ENCODE assay signal across 9 cellular contexts in genomic region chr9:83199240-83199639, GRCh38.
DNase-seq lines count a peak whose midpoint lies in the region; ATAC-seq and TF ChIP-seq lines count a peak whose summit lies in the region.
"Had no signal": no experiment of that assay in that cellular context is flagged by ENCODE, and none has a peak within 500 bp of the region (broad histone marks: within the 10 kb centered on the region; RNA-seq: fewer than 3 reads in every experiment).

No MANE protein-coding gene starts in this region.

- no peaks in the 10 kb centered on the region for H3K36me3 Mint-ChIP-seq in activated T-cell treated with anti-CD3 and anti-CD28 coated beads, Interleukin-2, amount 50 U/mL, for 4 hours (ENCODE audit: insufficient read depth)
- H3K36me3 Mint-ChIP-seq: memory B cell had no signal

- H3K27me3 Mint-ChIP-seq in activated T-cell treated with anti-CD3 and anti-CD28 coated beads, Interleukin-2, amount 50 U/mL, for 4 hours (ENCODE audit: low read depth), result peaks cover 2% of the 10 kb centered on the region
- H3K27me3 Mint-ChIP-seq: memory B cell had no signal

- no peak overlapping the region for H3K27ac ChIP-seq in spleen

- H3K4me1 ChIP-seq in spleen, result peaks cover 0 to 12% (median 1%) of the 10 kb centered on the region in 6 donors

- H3K9me3 ChIP-seq in spleen, result no peaks in the 10 kb centered on the region

- H3K4me1 Mint-ChIP-seq in activated T-cell treated with anti-CD3 and anti-CD28 coated beads, Interleukin-2, amount 50 U/mL, for 4 hours (ENCODE audit: low read depth), result no peaks in the 10 kb centered on the region
- H3K4me1 Mint-ChIP-seq: memory B cell had no signal

- H3K4me3 ChIP-seq in GM12865 (ENCODE audit: low read depth, low read length), result no peak overlapping the region
- no peak overlapping the region for H3K4me3 ChIP-seq in astrocyte of the cerebellum (ENCODE audit: low read depth, low read length)
- no peak overlapping the region for H3K4me3 ChIP-seq in spleen

- no peaks in the 10 kb centered on the region for H3K9me3 Mint-ChIP-seq in activated T-cell treated with anti-CD3 and anti-CD28 coated beads, Interleukin-2, amount 50 U/mL, for 4 hours
- H3K9me3 Mint-ChIP-seq: memory B cell had no signal

- no peak for TF ChIP-seq POLR2A in spleen (IDR thresholded peaks at IDR 0.05)

- H3K27me3 ChIP-seq in spleen (replicated peaks in 1 of 7), result peaks cover 0 to 15% (median 0%) of the 10 kb centered on the region in 7 donors

- H3K36me3 ChIP-seq in spleen, result no peaks in the 10 kb centered on the region

- 29 to 51% (median 35%) methylated on average over 5 of the region's 5 CpGs for WGBS in spleen, 5 donors

- no peak for ATAC-seq in GM21515 (IDR thresholded peaks at IDR 0.05; ENCODE audit: unreplicated experiment)
- no peak for ATAC-seq in GM19452 (IDR thresholded peaks at IDR 0.05; ENCODE audit: unreplicated experiment)
- ATAC-seq in activated T-cell treated with anti-CD3 and anti-CD28 coated beads, Interleukin-2, amount 50 U/mL, for 4 hours, result no peak

- DNase-seq in GM12865 (ENCODE audit: low read depth) (peak; percentile 20), NCI-H2029 (lab: John Stamatoyannopoulos, UW) (peak; percentile 36), astrocyte of the cerebellum (ENCODE audit: low read depth) (peak; percentile 60), hypothalamus (lab: John Stamatoyannopoulos, UW) (peak in 34 of 51 donors; percentile 2 to 70 (median 30)), spleen (no peak)
- DNase-seq in activated T-cell treated with anti-CD3 and anti-CD28 coated beads, Interleukin-2, amount 50 U/mL, for 4 hours, result no peak

- in situ Hi-C loops in astrocyte of the cerebellum (cut with HindIII; ENCODE audit: low sequenced_read_pairs), result no loop called here

- intact Hi-C loops in spleen (cut with DNase I; ENCODE audit: low total_unique reads), result no loop called here

- no peak overlapping the region for H3K4me3 Mint-ChIP-seq in activated T-cell treated with anti-CD3 and anti-CD28 coated beads, Interleukin-2, amount 50 U/mL, for 4 hours
- H3K4me3 Mint-ChIP-seq: memory B cell had no signal

- TF ChIP-seq CTCF in GM12865 (IDR thresholded peaks at IDR 0.05; ENCODE audit: insufficient read depth, low read depth, low read length, missing control alignments), result no peak
- peak; percentile 90 for TF ChIP-seq CTCF in astrocyte of the cerebellum (IDR thresholded peaks at IDR 0.05; ENCODE audit: low read depth, low read length, missing control alignments)
- TF ChIP-seq CTCF in spleen (IDR thresholded peaks at IDR 0.05 in 8 of 11, conservative IDR thresholded peaks at IDR 0.05 in 3 of 11), result peak in 10 of 11 experiments; percentile 17 to 62 (median 56)

Comparison
In these comparisons a context has a peak if more than half of its experiments do, and no peak if none do; other contexts are left out.
1. DNase-seq: peak in GM12865 (single experiment), NCI-H2029 (single experiment), astrocyte of the cerebellum (single experiment) and hypothalamus (34 of 51); none in spleen (single experiment) and activated T-cell treated with anti-CD3 and anti-CD28 coated beads, Interleukin-2, amount 50 U/mL, for 4 hours (single experiment).